8 cellular contexts compared by ENCODE assay signal in the genomic region with DNA sequence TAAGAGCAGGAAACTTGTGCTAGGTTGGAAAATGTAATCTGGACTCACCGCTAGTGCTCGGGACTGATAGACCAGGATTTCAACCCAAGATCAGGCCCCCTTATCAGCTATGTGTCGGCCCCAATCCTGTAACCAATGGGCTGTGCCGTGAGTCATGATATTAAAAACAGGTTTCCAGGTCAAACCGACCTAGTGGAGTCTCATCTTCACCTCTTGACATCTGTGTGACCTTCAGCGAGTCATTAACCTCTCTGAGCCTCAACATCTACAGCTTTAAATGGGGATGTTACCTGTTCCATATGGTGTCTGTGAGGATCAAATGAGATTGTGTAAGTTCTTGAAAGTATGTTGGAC. TPM values are rescaled to one million over a fixed set of nuclear protein-coding genes. Genes with fewer than 3 reads are reported as not detected.
DNase-seq lines count a peak whose midpoint lies in the region; ATAC-seq and TF ChIP-seq lines count a peak whose summit lies in the region.

No MANE protein-coding gene starts in this region.

- DNase-seq in AG08395 (ENCODE audit: low spot score) = peak; percentile 36
- peak; percentile 70 for DNase-seq in RKO (ENCODE audit: low spot score)
- peak; percentile 80 to 83 for DNase-seq in erythroblast (lab: John Stamatoyannopoulos, UW)
- no peak for DNase-seq in osteoblast (ENCODE audit: insufficient read length, low spot score, missing footprints)
- DNase-seq in NCI-H82 treated with DMSO at 0.1 percent for 48 hours (lab: John Stamatoyannopoulos, UW; ENCODE audit: unreplicated experiment) = no peak
- DNase-seq in C1 segment of cervical spinal cord (lab: John Stamatoyannopoulos, UW) = no peak
- DNase-seq in foreskin melanocyte = no peak

- no peak for TF ChIP-seq CTCF in osteoblast (IDR thresholded peaks at IDR 0.05; ENCODE audit: extremely low read depth, low read depth, low read length)

- peak overlapping the region; percentile 89 for H3K4me2 ChIP-seq in osteoblast (ENCODE audit: insufficient read depth, low read length)

- H4K20me1 ChIP-seq in osteoblast (ENCODE audit: insufficient read depth, low read length) = peaks cover 31% of the 10 kb centered on the region

- H3K27me3 ChIP-seq in osteoblast (ENCODE audit: insufficient read depth, low read length) = no peaks in the 10 kb centered on the region

- peaks cover 30% of the 10 kb centered on the region for H3K36me3 ChIP-seq in osteoblast (ENCODE audit: insufficient read depth, low read length)

- no peak for TF ChIP-seq POLR2A in erythroblast (IDR thresholded peaks at IDR 0.05; ENCODE audit: low read length)

- H3K4me1 ChIP-seq in osteoblast (ENCODE audit: insufficient read depth, low read length) = peaks cover 26% of the 10 kb centered on the region

- H3K4me3 ChIP-seq in osteoblast (ENCODE audit: insufficient read depth, low read length) = peak overlapping the region; percentile 97

- H2AFZ ChIP-seq in osteoblast (ENCODE audit: low read length) = peak overlapping the region; percentile 89

- H3K9me3 ChIP-seq in osteoblast (ENCODE audit: low read depth, low read length) = no peaks in the 10 kb centered on the region

- peak; percentile 2 for ATAC-seq in GM19397 (IDR thresholded peaks at IDR 0.05; ENCODE audit: unreplicated experiment)

- peaks cover 77% of the 10 kb centered on the region for H3K79me2 ChIP-seq in osteoblast (ENCODE audit: insufficient read depth, low read length)

- H3K27ac ChIP-seq in osteoblast (ENCODE audit: low read depth, low read length) = peak overlapping the region; percentile 96

RNA-seq across cellular contexts. Expression of gene PMM2, which starts 0.5 kb away (rescaled TPM):
- total RNA-seq in osteoblast = 39.5 and 42.7 TPM in 2 replicates

RNA-seq across cellular contexts. Expression of gene TMEM186, which starts 0.7 kb away (rescaled TPM):
- total RNA-seq in osteoblast = 3.5 and 4.0 TPM in 2 replicates

Comparison
In these comparisons a context has a peak if more than half of its experiments do, and no peak if none do; other contexts are left out.
1. DNase-seq: peak in AG08395 (single experiment), RKO (single experiment) and erythroblast (2 of 2); none in osteoblast (single experiment), NCI-H82 treated with DMSO at 0.1 percent for 48 hours (single experiment), C1 segment of cervical spinal cord (0 of 14) and foreskin melanocyte (single experiment).